Comparison of ENCODE assay signal across 1 cellular context in the genomic region with DNA sequence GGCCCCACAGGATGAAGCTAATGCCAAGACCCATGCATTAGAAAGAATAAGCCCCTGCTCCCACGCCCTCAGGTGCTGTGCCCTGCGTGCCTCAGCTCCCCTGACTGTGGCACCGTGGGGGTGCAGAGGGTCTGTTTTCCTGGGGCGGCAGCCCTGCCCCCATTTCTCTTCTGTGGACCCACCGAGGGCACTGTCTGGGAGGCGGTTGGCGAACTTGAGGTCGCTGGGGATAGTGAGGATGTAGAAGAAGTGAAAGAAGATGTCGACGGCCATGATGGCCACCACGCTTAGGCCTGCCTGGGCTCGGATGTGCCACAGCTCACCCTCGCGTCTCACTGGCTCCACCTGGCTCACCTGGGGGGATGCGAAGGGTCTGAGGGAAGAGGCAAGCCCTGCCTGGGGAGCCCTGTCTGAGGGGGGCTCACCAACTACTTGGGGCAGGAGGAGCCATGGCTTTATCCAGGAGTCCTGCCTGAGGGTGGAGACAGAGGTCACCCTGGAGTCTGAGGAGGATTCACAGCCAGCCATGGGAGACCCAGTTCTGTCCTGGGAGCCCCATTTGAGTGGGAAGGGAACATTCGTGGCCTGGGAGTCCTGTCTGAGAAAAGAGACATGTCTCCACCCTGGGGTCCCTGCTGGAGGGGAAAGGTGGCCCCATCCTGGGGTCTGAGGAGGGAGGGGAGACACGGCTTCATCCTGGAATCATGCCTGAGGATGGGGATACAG.
TF ChIP-seq lines count a peak whose summit lies in the region.

No MANE protein-coding gene starts in this region.

TF ChIP-seq in HepG2, 621 proteins besides CTCF, POLR2A, EP300 and RAD21:
- TF ChIP-seq ZSCAN5A (CRISPR knock-in tag; IDR thresholded peaks at IDR 0.05; ENCODE audit: borderline replicate concordance) (no peak), DNMT3B (CRISPR knock-in tag; conservative IDR thresholded peaks at IDR 0.05) (no peak), ZSCAN22 (CRISPR knock-in tag; IDR thresholded peaks at IDR 0.05) (peak; percentile 47; the same call in 1 of the 2 replicates), TEF (CRISPR knock-in tag; IDR thresholded peaks at IDR 0.05) (no peak)
